Comparison of ENCODE assay signal across 9 cellular contexts in genomic region chr14:21160061-21160610, GRCh38. TPM values are rescaled to one million over a fixed set of nuclear protein-coding genes. Genes with fewer than 3 reads are reported as not detected.
"Had no signal": no experiment of that assay in that cellular context is flagged by ENCODE, and none has a peak within 500 bp of the region (broad histone marks: within the 10 kb centered on the region; RNA-seq: fewer than 3 reads in every experiment).

No MANE protein-coding gene starts in this region.

- H3K4me3 ChIP-seq: K562 had no signal

- H3K27ac ChIP-seq: HL-60 had no signal

- H3K27ac Mint-ChIP-seq: IgD-negative memory B cell had no signal

- ATAC-seq: K562 had no signal

- H3K4me3 Mint-ChIP-seq: IgD-negative memory B cell had no signal

- DNase-seq: IMR-90, KBM-7, KG1 had no signal

- H3K9me3 Mint-ChIP-seq: IgD-negative memory B cell had no signal

- H3K4me1 Mint-ChIP-seq: IgD-negative memory B cell had no signal

- FAIRE-seq: HTR-8/SVneo, K562 had no signal

RNA-seq across cellular contexts. Expression of gene OR5AU1, which starts 4.3 kb away (rescaled TPM):
- total RNA-seq: HT-29, HT1080, IMR-90, K562 had no signal
- polyA plus RNA-seq: IgD-negative memory B cell, IMR-90, K562 had no signal

RNA-seq across cellular contexts. Expression of gene TMEM253, which starts 59.3 kb away (rescaled TPM):
- total RNA-seq: IMR-90 had no signal
- polyA plus RNA-seq: IgD-negative memory B cell had no signal
